In the genomic region with DNA sequence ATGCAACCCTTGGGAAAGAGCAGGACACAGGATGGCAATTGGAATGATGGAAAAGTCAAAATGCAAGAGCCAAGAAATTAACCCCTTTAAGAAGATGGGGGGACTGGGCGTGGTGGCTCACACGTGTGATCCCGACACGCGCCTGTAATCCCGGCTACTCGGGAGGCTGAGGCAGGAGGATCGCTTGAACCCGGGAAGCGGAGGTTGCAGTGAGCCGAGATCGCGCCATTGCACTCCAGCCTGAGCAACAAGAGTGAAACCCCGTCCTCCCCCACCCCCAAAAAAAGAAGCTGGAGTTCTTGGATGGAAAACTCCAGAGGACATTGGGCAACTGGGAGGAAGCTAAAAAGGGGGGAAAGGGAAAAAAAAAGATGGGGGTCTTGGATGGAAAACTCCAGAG, we compare ENCODE assay signal across 8 cellular contexts. TPM values are rescaled to one million over a fixed set of nuclear protein-coding genes. Genes with fewer than 3 reads are reported as not detected.
A peak's percentile ranks its signal among the peaks of the same experiment; 100 is the strongest.
DNase-seq lines count a peak whose midpoint lies in the region; ATAC-seq and TF ChIP-seq lines count a peak whose summit lies in the region.
"Not testable (repeated sequence)": the region's sequence is repeated elsewhere in the genome, so short reads cannot be mapped to it uniquely, and the experiment has no call there.

No MANE protein-coding gene starts in this region.

- not testable (repeated sequence) for H3K9me2 ChIP-seq in SK-N-SH

- peaks cover 19% of the 10 kb centered on the region for H3K4me1 ChIP-seq in A673 (ENCODE audit: insufficient read depth, low read length, poor library complexity, severe bottlenecking)
- H3K4me1 ChIP-seq in SK-N-SH (ENCODE audit: control insufficient read depth in 1 of 2, insufficient read depth in 2 of 2, low read depth in 1 of 2, low read length in 1 of 2) = peaks cover 10 to 28% of the 10 kb centered on the region in 2 experiments; a peak in 3 of 4 replicates
- peaks cover 28 to 32% of the 10 kb centered on the region in 2 donors for H3K4me1 ChIP-seq in duodenal mucosa (ENCODE audit: control insufficient read depth in 1 of 2, insufficient read depth in 2 of 2, low read length in 2 of 2)
- H3K4me1 ChIP-seq in heart right ventricle = peaks cover 13 to 37% (median 34%) of the 10 kb centered on the region in 9 donors
- peaks cover 31 to 37% of the 10 kb centered on the region in 2 donors for H3K4me1 ChIP-seq in naive thymus-derived CD4-positive, alpha-beta T cell (ENCODE audit: control insufficient read depth in 2 of 2, insufficient read depth in 2 of 2, low read length in 2 of 2)
- peaks cover 30 to 54% (median 41%) of the 10 kb centered on the region in 6 donors for H3K4me1 ChIP-seq in spleen

- WGBS in SK-N-SH (ENCODE audit: low lambda C conversion rate) = 99% methylated on average over 14 of the region's 14 CpGs
- WGBS in heart right ventricle, 2 donors = 97% methylated on average over 14 of the region's 14 CpGs
- WGBS in spleen, 5 donors = 95 to 99% (median 97%) methylated on average over 14 of the region's 14 CpGs

- TF ChIP-seq RAD21 in SK-N-SH (IDR thresholded peaks at IDR 0.05; ENCODE audit: low read length) = not testable (repeated sequence)

- not testable (repeated sequence) for H3K27ac Mint-ChIP-seq in activated T-helper 2 cell treated with anti-CD3 and anti-CD28 coated beads, Interferon-gamma antibody, Interleukin-2, Interleukin-4, amounts not matched to agents 10 μg/mL and 5 μg/mL and 100 μg/mL, durations not matched to agents 14 hours and 24 hours and 36 hours
- peak overlapping the region in 7 of 9 donors; percentile 47 to 100 (median 98) for H3K27ac Mint-ChIP-seq in naive thymus-derived CD4-positive, alpha-beta T cell

- not testable (repeated sequence) for H3K27me3 Mint-ChIP-seq in activated T-helper 2 cell treated with anti-CD3 and anti-CD28 coated beads, Interferon-gamma antibody, Interleukin-2, Interleukin-4, amounts not matched to agents 10 μg/mL and 5 μg/mL and 100 μg/mL, durations not matched to agents 14 hours and 24 hours and 36 hours (ENCODE audit: low read depth); naive thymus-derived CD4-positive, alpha-beta T cell

- peaks cover 27% of the 10 kb centered on the region for H3K4me1 Mint-ChIP-seq in activated T-helper 2 cell treated with anti-CD3 and anti-CD28 coated beads, Interferon-gamma antibody, Interleukin-2, Interleukin-4, amounts not matched to agents 10 μg/mL and 5 μg/mL and 100 μg/mL, durations not matched to agents 14 hours and 24 hours and 36 hours (ENCODE audit: low read depth)
- peaks cover 26 to 55% (median 44%) of the 10 kb centered on the region in 7 donors for H3K4me1 Mint-ChIP-seq in naive thymus-derived CD4-positive, alpha-beta T cell

- H3K4me3 ChIP-seq in A673 (ENCODE audit: low read depth, low read length, poor library complexity, severe bottlenecking) (peak overlapping the region; percentile 99), HFF-Myc (replicated peaks; ENCODE audit: low read depth, low read length) (peak overlapping the region; percentile 89), SK-N-SH (ENCODE audit: low read depth in 2 of 2, low read length in 1 of 2) (peak overlapping the region in 1 of 2 experiments; percentile 86; a peak in 3 of 4 replicates), duodenal mucosa (ENCODE audit: low read depth in 1 of 2, low read length in 2 of 2) (peak overlapping the region; percentile 93 to 94), heart right ventricle (peak overlapping the region in 3 of 10 donors; percentile 90 to 92 (median 90)), spleen (peak overlapping the region in 2 of 8 donors; percentile 94)
- H3K4me3 ChIP-seq in naive thymus-derived CD4-positive, alpha-beta T cell (ENCODE audit: low read length) = not testable (repeated sequence)

- not testable (repeated sequence) for H3K9me3 Mint-ChIP-seq in activated T-helper 2 cell treated with anti-CD3 and anti-CD28 coated beads, Interferon-gamma antibody, Interleukin-2, Interleukin-4, amounts not matched to agents 10 μg/mL and 5 μg/mL and 100 μg/mL, durations not matched to agents 14 hours and 24 hours and 36 hours; naive thymus-derived CD4-positive, alpha-beta T cell

- CTCF ChIA-PET in A673 (lab: Charles Lee) = not testable (repeated sequence)
- CTCF ChIA-PET in SK-N-SH (lab: Yijun Ruan, JAX) = interaction anchor here (1.3 to 1.8 kb wide), 3 partner anchors 11 to 62 kb away, joined by 3 to 4 read pairs (median 4); no protein-coding TSS in a partner anchor
- CTCF ChIA-PET in naive thymus-derived CD4-positive, alpha-beta T cell (lab: Charles Lee) = interaction anchor here (0.9 kb wide), 1 partner anchor 25 kb away, joined by 3 read pairs; no protein-coding TSS in a partner anchor

- TF ChIP-seq CTCF in A673 (conservative IDR thresholded peaks at IDR 0.05; ENCODE audit: low read depth, low read length); HFF-Myc (IDR thresholded peaks at IDR 0.05; ENCODE audit: low read depth, low read length, missing control alignments); SK-N-SH (IDR thresholded peaks at IDR 0.05); heart right ventricle (IDR thresholded peaks at IDR 0.05); spleen (IDR thresholded peaks at IDR 0.05 in 8 of 11, conservative IDR thresholded peaks at IDR 0.05 in 3 of 11): not testable (repeated sequence)

- H3K9me3 ChIP-seq in A673 (ENCODE audit: low read depth, low read length, poor library complexity, severe bottlenecking); SK-N-SH; duodenal mucosa (ENCODE audit: control insufficient read depth in 1 of 2, low read length in 2 of 2); heart right ventricle; naive thymus-derived CD4-positive, alpha-beta T cell (ENCODE audit: control insufficient read depth in 2 of 3, low read length in 3 of 3); spleen: not testable (repeated sequence)

- H3F3A ChIP-seq in SK-N-SH (replicated peaks; ENCODE audit: insufficient read depth) = peaks cover 27% of the 10 kb centered on the region

- H4K20me1 ChIP-seq in SK-N-SH (ENCODE audit: insufficient read depth) = peaks cover 29% of the 10 kb centered on the region

- not testable (repeated sequence) for H3K9ac ChIP-seq in SK-N-SH
- peak overlapping the region; percentile 99 for H3K9ac ChIP-seq in duodenal mucosa (ENCODE audit: low read depth in 1 of 2, low read length in 2 of 2)

- H3K27me3 ChIP-seq in A673 (replicated peaks; ENCODE audit: insufficient read depth, low read depth, low read length, poor library complexity); SK-N-SH (ENCODE audit: insufficient read depth); duodenal mucosa (ENCODE audit: control insufficient read depth in 1 of 2, insufficient read depth in 2 of 2, low read length in 2 of 2); heart right ventricle; naive thymus-derived CD4-positive, alpha-beta T cell (ENCODE audit: control insufficient read depth in 2 of 2, insufficient read depth in 2 of 2, low read length in 2 of 2); spleen (replicated peaks in 1 of 7): not testable (repeated sequence)

- H3K79me2 ChIP-seq in SK-N-SH (ENCODE audit: insufficient read depth) = peaks cover 70% of the 10 kb centered on the region

- BruUV-seq in A673 (replicated peaks; lab: Mats Ljungman, UMichigan) = not testable (repeated sequence)

- not testable (repeated sequence) for H2AFZ ChIP-seq in SK-N-SH (ENCODE audit: low read depth)

- POLR2A ChIA-PET in A673 (lab: Charles Lee; ENCODE audit: low non-redundant PET) (interaction anchor here (0.5 to 1.2 kb wide), 3 partner anchors 12 to 258 kb away, joined by 3 to 4 read pairs (median 4); no protein-coding TSS in a partner anchor), SK-N-SH (lab: Yijun Ruan, JAX) (interaction anchor here (0.9 kb wide), 1 partner anchor 10 kb away, joined by 4 read pairs; no protein-coding TSS in a partner anchor)
- POLR2A ChIA-PET in naive thymus-derived CD4-positive, alpha-beta T cell (lab: Charles Lee) = interaction anchor here (1.0 to 7.5 kb wide), 5 partner anchors 20 to 122 kb away, joined by 3 to 112 read pairs (median 13); partner anchors contain the start of genes COG3 and SLC25A30

- not testable (repeated sequence) for TF ChIP-seq EP300 in SK-N-SH (IDR thresholded peaks at IDR 0.05; ENCODE audit: borderline replicate concordance in 1 of 2, low read depth in 1 of 2, low read length in 1 of 2)

- TF ChIP-seq POLR2A in spleen (IDR thresholded peaks at IDR 0.05) = not testable (repeated sequence)

- peak overlapping the region; percentile 94 for H3K4me2 ChIP-seq in SK-N-SH

- intact Hi-C loops in A673 (cut with micrococcal nuclease; ENCODE audit: unreplicated experiment); spleen (cut with DNase I; ENCODE audit: low total_unique reads): not testable (repeated sequence)
- intact Hi-C loops in activated T-helper 2 cell treated with anti-CD3 and anti-CD28 coated beads, Interferon-gamma antibody, Interleukin-2, Interleukin-4, amounts not matched to agents 10 μg/mL and 5 μg/mL and 100 μg/mL, durations not matched to agents 14 hours and 24 hours and 36 hours (cut with micrococcal nuclease) = loop anchor here (5.0 kb wide), 1 partner anchor 825 kb away; no protein-coding TSS in a partner anchor
- intact Hi-C loops in heart right ventricle (cut with DNase I) = loop anchor here in 1 of 10 donors (5.0 to 10.0 kb wide), 2 partner anchors 55 to 122 kb away; partner anchors contain the start of gene COG3
- intact Hi-C loops in naive thymus-derived CD4-positive, alpha-beta T cell (cut with micrococcal nuclease) = loop anchor here (5.0 to 10.0 kb wide), 2 partner anchors 710 to 1068 kb away; partner anchors contain the start of gene ZC3H13 (in 1 of the 2)

- H3K27ac ChIP-seq in A673 (ENCODE audit: low read depth, low read length, poor library complexity, severe bottlenecking) = peak overlapping the region; percentile 100
- not testable (repeated sequence) for H3K27ac ChIP-seq in SK-N-SH (ENCODE audit: low read depth in 2 of 2, low read length in 1 of 2); naive thymus-derived CD4-positive, alpha-beta T cell (ENCODE audit: low read depth, low read length)
- peak overlapping the region; percentile 98 for H3K27ac ChIP-seq in duodenal mucosa (ENCODE audit: low read depth, low read length)
- H3K27ac ChIP-seq in heart right ventricle = peak overlapping the region in 6 of 10 donors; percentile 100
- H3K27ac ChIP-seq in spleen = peak overlapping the region in 5 of 8 donors; percentile 99 to 100 (median 100)

- peaks cover 65% of the 10 kb centered on the region for H3K36me3 Mint-ChIP-seq in activated T-helper 2 cell treated with anti-CD3 and anti-CD28 coated beads, Interferon-gamma antibody, Interleukin-2, Interleukin-4, amounts not matched to agents 10 μg/mL and 5 μg/mL and 100 μg/mL, durations not matched to agents 14 hours and 24 hours and 36 hours (ENCODE audit: low read depth)
- peaks cover 11 to 38% (median 33%) of the 10 kb centered on the region in 5 donors for H3K36me3 Mint-ChIP-seq in naive thymus-derived CD4-positive, alpha-beta T cell

- H3K4me3 Mint-ChIP-seq in activated T-helper 2 cell treated with anti-CD3 and anti-CD28 coated beads, Interferon-gamma antibody, Interleukin-2, Interleukin-4, amounts not matched to agents 10 μg/mL and 5 μg/mL and 100 μg/mL, durations not matched to agents 14 hours and 24 hours and 36 hours (ENCODE audit: low read depth) = peak overlapping the region; percentile 99
- peak overlapping the region; percentile 45 to 100 (median 98) for H3K4me3 Mint-ChIP-seq in naive thymus-derived CD4-positive, alpha-beta T cell

- peaks cover 38% of the 10 kb centered on the region for H3K36me3 ChIP-seq in A673 (ENCODE audit: insufficient read depth, low read length, poor library complexity, severe bottlenecking)
- peaks cover 28 to 47% of the 10 kb centered on the region in 2 experiments for H3K36me3 ChIP-seq in SK-N-SH (replicated peaks in 1 of 2; ENCODE audit: control insufficient read depth in 1 of 2, insufficient read depth in 2 of 2, low read length in 1 of 2)
- H3K36me3 ChIP-seq in duodenal mucosa (ENCODE audit: control insufficient read depth in 1 of 2, insufficient read depth in 2 of 2, low read length in 2 of 2) = peaks cover 16 to 30% of the 10 kb centered on the region in 2 donors
- H3K36me3 ChIP-seq in heart right ventricle = peaks cover 0 to 64% (median 23%) of the 10 kb centered on the region in 9 donors
- H3K36me3 ChIP-seq in naive thymus-derived CD4-positive, alpha-beta T cell (ENCODE audit: control insufficient read depth in 2 of 3, insufficient read depth in 3 of 3, low read length in 3 of 3) = peaks cover 20 to 41% (median 24%) of the 10 kb centered on the region in 3 experiments
- H3K36me3 ChIP-seq in spleen = peaks cover 0 to 62% (median 50%) of the 10 kb centered on the region in 6 donors

- not testable (repeated sequence) for DNase-seq in A673 (ENCODE audit: low spot score); HFF-Myc (ENCODE audit: extremely low read depth, low read depth); SK-N-SH; activated T-helper 2 cell treated with anti-CD3 and anti-CD28 coated beads, Interferon-gamma antibody, Interleukin-2, Interleukin-4, amounts not matched to agents 10 μg/mL and 5 μg/mL and 100 μg/mL, durations not matched to agents 14 hours and 24 hours and 36 hours (ENCODE audit: low spot score); heart right ventricle; naive thymus-derived CD4-positive, alpha-beta T cell; spleen

- ATAC-seq in heart right ventricle; naive thymus-derived CD4-positive, alpha-beta T cell: not testable (repeated sequence)

RNA-seq across cellular contexts. Expression of gene TPT1, which starts 1.7 kb away (rescaled TPM):
- total RNA-seq in A673 (2021) (1,957 and 1,963 TPM in 2 replicates), heart right ventricle (1,000 to 10,000 TPM; 3,297 to 4,965 (median 3,717) TPM), spleen (1,000 to 10,000 TPM; 2,558 to 4,574 (median 2,990) TPM)
- polyA plus RNA-seq in SK-N-SH (2012; rRNA removed) (1,919 and 2,653 TPM in 2 replicates), heart right ventricle (1,000 to 10,000 TPM; 5,417 to 6,104 TPM), spleen (over 10,000 TPM in 2 of 3 donors, 1,000 to 10,000 TPM in 1; 9,869 to 10,629 (median 10,206) TPM)
- polyA plus RNA-seq in SK-N-SH (2012; cell fraction: cytosol; rRNA removed) = 3,224 and 4,461 TPM in 2 replicates
- polyA plus RNA-seq in SK-N-SH (2012; cell fraction: nucleus; rRNA removed) = 453 and 593 TPM in 2 replicates
- 2,606 and 2,653 TPM in 2 replicates for total RNA-seq in activated T-helper 2 cell treated with anti-CD3 and anti-CD28 coated beads, Interferon-gamma antibody, Interleukin-2, Interleukin-4, amounts not matched to agents 10 μg/mL and 5 μg/mL and 100 μg/mL, durations not matched to agents 14 hours and 24 hours and 36 hours
- total RNA-seq in naive thymus-derived CD4-positive, alpha-beta T cell = over 10,000 TPM in 2 of 5 experiments, 1,000 to 10,000 TPM in 3; 4,230 to 13,134 (median 7,796) TPM
- 1,000 to 10,000 TPM; 3,943 to 4,894 TPM for polyA plus RNA-seq in naive thymus-derived CD4-positive, alpha-beta T cell
